10 cellular contexts compared by ENCODE assay signal in the genomic region with DNA sequence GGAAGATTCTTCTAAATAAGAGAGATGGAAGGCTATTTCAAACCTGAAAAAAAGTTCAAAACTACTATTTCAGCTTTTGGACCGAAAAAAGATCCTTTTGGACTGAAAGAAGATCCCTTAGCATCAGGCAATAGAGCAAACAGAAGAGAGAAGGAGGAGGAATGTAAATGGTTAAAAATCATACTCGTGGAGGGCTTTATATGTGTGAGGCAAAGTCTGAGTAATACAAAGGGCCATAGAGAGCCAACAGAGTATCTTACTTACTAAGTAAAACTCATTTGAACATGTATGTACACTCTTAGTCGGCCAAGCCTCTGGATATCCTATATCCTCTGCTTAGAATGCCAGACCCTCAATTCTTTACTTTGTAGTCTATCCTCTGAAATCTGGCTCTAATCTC. TPM values are rescaled to one million over a fixed set of nuclear protein-coding genes. Genes with fewer than 3 reads are reported as not detected.
DNase-seq lines count a peak whose midpoint lies in the region; ATAC-seq and TF ChIP-seq lines count a peak whose summit lies in the region.
"Had no signal": no experiment of that assay in that cellular context is flagged by ENCODE, and none has a peak within 500 bp of the region (broad histone marks: within the 10 kb centered on the region; RNA-seq: fewer than 3 reads in every experiment).

No MANE protein-coding gene starts in this region.

- peaks cover 39% of the 10 kb centered on the region for H3K36me3 Mint-ChIP-seq in nephron (ENCODE audit: low read depth)

- peak overlapping the region in 2 of 3 experiments; percentile 83 to 89 for H3K27ac Mint-ChIP-seq in nephron
- H3K27ac Mint-ChIP-seq: activated naive CD4-positive, alpha-beta T cell treated with anti-CD3 and anti-CD28 coated beads for 36 hours had no signal

- peaks cover 13 to 17% of the 10 kb centered on the region in 2 donors for H3K4me1 ChIP-seq in thoracic aorta (ENCODE audit: control insufficient read depth in 1 of 2, low read depth in 2 of 2)

- intact Hi-C loops in head of caudate nucleus (cut with DNase I): no loop called here

- H3K36me3 ChIP-seq in thoracic aorta: peaks cover 36% of the 10 kb centered on the region

- no peak overlapping the region for H3K4me3 Mint-ChIP-seq in nephron
- H3K4me3 Mint-ChIP-seq: activated naive CD4-positive, alpha-beta T cell treated with anti-CD3 and anti-CD28 coated beads for 36 hours had no signal

- H3K27me3 ChIP-seq in thoracic aorta (replicated peaks; ENCODE audit: insufficient read depth): no peaks in the 10 kb centered on the region

- ATAC-seq in thoracic aorta (ENCODE audit: insufficient number of reproducible peaks, low FRiP score, low read depth) (no peak), GM19324 (IDR thresholded peaks at IDR 0.05; ENCODE audit: low FRiP score, unreplicated experiment) (no peak)

- DNase-seq in fibroblast of pulmonary artery (ENCODE audit: low read depth): peak; percentile 30
- no peak for DNase-seq in thoracic aorta (ENCODE audit: low spot score)
- no peak for DNase-seq in medulla oblongata (ENCODE audit: extremely low spot score)
- no peak for DNase-seq in head of caudate nucleus
- DNase-seq in activated CD4-positive, CD25-positive, alpha-beta regulatory T cell (lab: John Stamatoyannopoulos, UW): no peak
- DNase-seq: activated naive CD4-positive, alpha-beta T cell treated with anti-CD3 and anti-CD28 coated beads for 36 hours had no signal

- no peaks in the 10 kb centered on the region for H3K9me3 ChIP-seq in thoracic aorta

- H3K27me3 Mint-ChIP-seq in nephron (ENCODE audit: low read depth): no peaks in the 10 kb centered on the region

- H3K4me1 Mint-ChIP-seq in nephron: peaks cover 19% of the 10 kb centered on the region

- H3K27ac ChIP-seq in angular gyrus (ENCODE audit: low read depth, low read length): peak overlapping the region; percentile 44
- H3K27ac ChIP-seq in thoracic aorta: peak overlapping the region; percentile 64 to 65

- TF ChIP-seq CTCF in fibroblast of pulmonary artery (IDR thresholded peaks at IDR 0.05; ENCODE audit: low read length, missing control alignments) (no peak), nephron (IDR thresholded peaks at IDR 0.05; ENCODE audit: unreplicated experiment in 3 of 3) (no peak), thoracic aorta (IDR thresholded peaks at IDR 0.05) (no peak)

- H3K4me3 ChIP-seq in fibroblast of pulmonary artery (replicated peaks; ENCODE audit: low read depth, low read length) (no peak overlapping the region), thoracic aorta (peak overlapping the region; percentile 12)
- H3K4me3 ChIP-seq: lung had no signal

- no peaks in the 10 kb centered on the region for H3K9me3 Mint-ChIP-seq in nephron
- H3K9me3 Mint-ChIP-seq: activated naive CD4-positive, alpha-beta T cell treated with anti-CD3 and anti-CD28 coated beads for 36 hours had no signal

RNA-seq across cellular contexts. Expression of a gene that starts 55.7 kb away (rescaled TPM):
- 100 to 1,000 TPM in 1 of 2 donors, 10 to 100 TPM in 1; 64.0 to 121 TPM for total RNA-seq in thoracic aorta
